Comparison of ENCODE assay signal across 11 cellular contexts in genomic region chr15:46343527-46343926, GRCh38.
"Had no signal": no experiment of that assay in that cellular context is flagged by ENCODE, and none has a peak within 500 bp of the region (broad histone marks: within the 10 kb centered on the region; RNA-seq: fewer than 3 reads in every experiment).

No MANE protein-coding gene starts in this region.

- H3K27me3 ChIP-seq: left lung, thyroid gland had no signal

- ATAC-seq: left lung; naive thymus-derived CD8-positive, alpha-beta T cell; stimulated activated effector memory CD8-positive, alpha-beta T cell treated with anti-CD3 and anti-CD28 coated beads, Interleukin-12 subunit alpha, Interleukin-12 subunit beta, amount 100 ng/mL, for 72 hours had no signal

- H3K4me1 ChIP-seq: left lung, thyroid gland had no signal

- H3K9me3 ChIP-seq: thyroid gland had no signal

- H3K27ac ChIP-seq: left lung, thyroid gland had no signal

- H3K4me3 ChIP-seq: left lung, thyroid gland had no signal

- DNase-seq: activated CD4-positive, alpha-beta T cell treated with anti-CD3 and anti-CD28 coated beads, Interleukin-2, amount 10 ng/mL, durations not matched to agents 7 days and 5 days; activated naive CD4-positive, alpha-beta T cell; activated naive CD8-positive, alpha-beta T cell treated with anti-CD3 and anti-CD28 coated beads, Interleukin-2, amount 10 ng/mL, durations not matched to agents 7 days and 5 days; hippocampal formation; mammary epithelial cell; naive thymus-derived CD8-positive, alpha-beta T cell; stimulated activated CD4-positive, alpha-beta T cell treated with anti-CD3 and anti-CD28 coated beads, Interleukin-12 subunit alpha, Interleukin-12 subunit beta, amount 100 ng/mL, for 4 hours; stimulated activated CD4-positive, alpha-beta T cell treated with anti-CD3 and anti-CD28 coated beads, Interleukin-2, amount 100 ng/mL, for 24 hours; thyroid gland had no signal

- H3K36me3 ChIP-seq: left lung, thyroid gland had no signal
